1 cellular context compared by ENCODE assay signal in the genomic region with DNA sequence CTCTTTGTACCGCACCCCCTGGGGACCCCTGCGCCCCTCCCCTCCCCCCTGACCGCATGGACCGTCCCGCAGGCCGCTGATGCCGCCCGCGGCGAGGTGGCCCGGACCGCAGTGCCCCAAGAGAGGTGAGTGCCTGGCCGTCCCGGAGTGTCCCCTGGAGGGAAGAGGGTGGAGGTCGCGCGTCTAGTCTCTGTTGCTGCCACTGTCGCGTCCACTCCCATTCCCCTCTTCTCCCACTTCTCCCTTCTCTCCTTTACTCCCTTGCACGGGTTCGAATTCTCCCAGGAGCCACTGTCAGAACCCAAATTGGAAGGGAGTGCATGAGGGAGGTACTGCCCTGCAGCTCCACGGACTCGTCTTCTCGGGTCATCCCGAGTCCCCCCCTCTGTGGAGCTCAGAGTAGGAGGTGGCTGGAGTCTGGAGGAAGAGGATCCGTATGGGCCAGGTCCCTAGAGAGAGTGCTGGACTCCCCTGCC.
TF ChIP-seq lines count a peak whose summit lies in the region.

No MANE protein-coding gene starts in this region.

TF ChIP-seq in HEK293T, 16 proteins besides CTCF, POLR2A, EP300 and RAD21 (continued from another document):
- no peak for TF ChIP-seq FOXM1 (IDR thresholded peaks at IDR 0.05; ENCODE audit: borderline replicate concordance)
- no peak for TF ChIP-seq SUZ12 (IDR thresholded peaks at IDR 0.05)
